8 cellular contexts compared by ENCODE assay signal in the genomic region with DNA sequence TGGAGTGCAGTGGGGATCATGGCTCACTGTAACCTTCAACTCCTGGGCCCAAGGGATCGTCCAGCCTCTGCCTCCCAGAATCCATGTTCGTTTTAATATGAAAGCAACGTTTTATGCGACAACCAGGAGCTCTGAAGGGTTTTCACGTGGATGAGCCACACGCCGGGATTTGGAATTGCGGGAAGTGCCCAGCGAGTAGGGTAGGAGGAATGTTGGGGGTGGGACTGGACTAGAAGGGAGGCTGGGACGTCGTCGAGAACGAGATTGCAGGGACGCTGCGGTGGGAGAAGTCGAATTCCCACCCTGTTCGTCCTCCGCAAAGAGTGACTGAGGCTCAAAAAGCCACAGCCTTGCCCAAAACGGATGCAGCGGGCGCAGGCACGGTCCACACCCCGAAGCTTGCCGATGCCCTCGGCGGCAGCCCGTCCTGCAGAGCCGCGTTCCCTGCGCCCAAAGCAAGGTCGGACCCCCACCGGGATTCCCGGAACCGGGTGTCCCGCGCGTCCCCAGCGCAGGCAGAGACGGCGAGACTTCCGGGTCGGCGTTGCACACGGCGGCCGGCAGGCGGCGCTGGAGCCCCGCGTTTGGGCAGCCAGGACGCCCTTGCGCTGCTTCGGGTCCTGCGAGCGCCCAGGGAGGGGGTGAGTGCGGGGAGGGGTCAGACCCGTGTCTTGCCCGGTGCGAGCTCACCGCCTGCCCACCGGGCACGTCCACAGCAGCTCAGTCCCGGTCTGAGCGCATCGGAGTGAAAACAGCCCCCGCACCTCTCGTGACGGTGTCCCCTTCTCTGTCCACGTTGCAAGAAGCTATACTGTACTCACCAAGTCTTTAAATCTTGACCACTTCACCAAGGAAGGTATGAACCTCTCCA.
DNase-seq lines count a peak whose midpoint lies in the region; ATAC-seq and TF ChIP-seq lines count a peak whose summit lies in the region.

No MANE protein-coding gene starts in this region.

- peaks cover 8% of the 10 kb centered on the region for H3K4me1 ChIP-seq in mammary epithelial cell (ENCODE audit: insufficient read depth, low read length)

- no peaks in the 10 kb centered on the region for H3K9me3 ChIP-seq in WERI-Rb-1 (ENCODE audit: severe bottlenecking)
- H3K9me3 ChIP-seq in mammary epithelial cell (replicated peaks; ENCODE audit: insufficient read depth, low read length), result no peaks in the 10 kb centered on the region

- H3K4me3 Mint-ChIP-seq in immature natural killer cell, result peak overlapping the region; percentile 81 to 89 (median 87)

- peak overlapping the region; percentile 50 for H3K4me3 ChIP-seq in WERI-Rb-1 (ENCODE audit: low read depth, low read length)
- H3K4me3 ChIP-seq in mammary epithelial cell (replicated peaks in 1 of 3; ENCODE audit: insufficient read depth in 1 of 3, low read depth in 2 of 3, low read length in 3 of 3), result peak overlapping the region; percentile 42 to 69 (median 63)

- WGBS in mammary epithelial cell (ENCODE audit: low coverage, missing lambda C conversion rate), result 7% methylated on average over 13 of the region's 69 CpGs

- in situ Hi-C loops in mammary epithelial cell (cut with MboI; ENCODE audit: low sequenced_read_pairs in 2 of 2), result loop anchor here (10.0 to 25.0 kb wide), 4 partner anchors 115 to 413 kb away; a partner anchor contains a TSS

- H3K27me3 ChIP-seq in WERI-Rb-1 (ENCODE audit: insufficient read depth, low read depth, severe bottlenecking), result no peaks in the 10 kb centered on the region
- no peaks in the 10 kb centered on the region for H3K27me3 ChIP-seq in mammary epithelial cell (ENCODE audit: insufficient read depth, low read length)

- no peaks in the 10 kb centered on the region for H3K79me2 ChIP-seq in mammary epithelial cell (ENCODE audit: insufficient read depth, low read length)

- H3K4me1 Mint-ChIP-seq in immature natural killer cell, result peaks cover 13 to 19% of the 10 kb centered on the region in 2 donors

- DNase-seq in NCI-H1436 (lab: John Stamatoyannopoulos, UW) (peak; percentile 55), NCI-H1436 treated with DMSO at 0.1 percent for 48 hours (lab: John Stamatoyannopoulos, UW) (no peak), NCI-H1930 (lab: John Stamatoyannopoulos, UW) (peak; percentile 55 to 83), WERI-Rb-1 (peak; percentile 82), mammary epithelial cell (peak; percentile 43), immature natural killer cell (peak; percentile 76 to 82 (median 81))
- DNase-seq in stimulated activated CD4-positive, alpha-beta T cell treated with anti-CD3 and anti-CD28 coated beads, Interleukin-12 subunit alpha, Interleukin-12 subunit beta, amount 100 ng/mL, for 24 hours (ENCODE audit: low read depth in 2 of 2), result peak; percentile 56 to 67

- no peak overlapping the region for H3K9ac ChIP-seq in mammary epithelial cell (ENCODE audit: insufficient read depth, low read length)

- H3K4me2 ChIP-seq in mammary epithelial cell (ENCODE audit: insufficient read depth, low read depth, low read length), result peak overlapping the region; percentile 95

- BruUV-seq in mammary epithelial cell (replicated peaks; lab: Mats Ljungman, UMichigan), result no TSS peak

- peak overlapping the region in 5 of 6 donors; percentile 24 to 80 (median 75) for H3K27ac Mint-ChIP-seq in immature natural killer cell

- H3K36me3 ChIP-seq in WERI-Rb-1 (no peaks in the 10 kb centered on the region), mammary epithelial cell (ENCODE audit: insufficient read depth, low read length) (no peaks in the 10 kb centered on the region)

- H3K9me3 Mint-ChIP-seq in immature natural killer cell, result no peaks in the 10 kb centered on the region

- intact Hi-C loops in mammary epithelial cell (cut with micrococcal nuclease), result loop anchor here (1.0 to 10.0 kb wide), 4 partner anchors 31 to 323 kb away; no protein-coding TSS in a partner anchor

- CTCF ChIA-PET in mammary epithelial cell (lab: Charles Lee; ENCODE audit: low non-redundant PET), result interaction anchor here (0.6 to 1.5 kb wide), 3 partner anchors 31 to 286 kb away, joined by 3 to 5 read pairs (median 3); no protein-coding TSS in a partner anchor

- no peaks in the 10 kb centered on the region for H3K36me3 Mint-ChIP-seq in immature natural killer cell

- TF ChIP-seq CTCF in WERI-Rb-1 (IDR thresholded peaks at IDR 0.05; ENCODE audit: low read depth, low read length) (peak; percentile 97), mammary epithelial cell (conservative IDR thresholded peaks at IDR 0.05 in 1 of 2, IDR thresholded peaks at IDR 0.05 in 1 of 2; ENCODE audit: extremely low read depth in 1 of 2, insufficient read depth in 1 of 2, low read depth in 1 of 2, low read length in 2 of 2) (peak; percentile 83 to 97)

- H3K27me3 Mint-ChIP-seq in immature natural killer cell (ENCODE audit: low read depth in 3 of 3), result peaks cover 1 to 4% (median 4%) of the 10 kb centered on the region in 3 donors

- H2AFZ ChIP-seq in mammary epithelial cell (ENCODE audit: low read depth, low read length), result peak overlapping the region; percentile 94

- H3K27ac ChIP-seq in WERI-Rb-1 (no peak overlapping the region), mammary epithelial cell (ENCODE audit: insufficient read depth, low read depth, low read length) (no peak overlapping the region)

- H4K20me1 ChIP-seq in mammary epithelial cell (ENCODE audit: insufficient read depth, low read length), result no peaks in the 10 kb centered on the region

- dilution Hi-C loops in mammary epithelial cell (cut with HindIII; ENCODE audit: low sequenced_read_pairs), result no loop called here

- ATAC-seq in HG02798 (IDR thresholded peaks at IDR 0.05; ENCODE audit: poor library complexity, unreplicated experiment), result peak; percentile 87
